ENCODE assay signal across 20 cellular contexts in the genomic region with DNA sequence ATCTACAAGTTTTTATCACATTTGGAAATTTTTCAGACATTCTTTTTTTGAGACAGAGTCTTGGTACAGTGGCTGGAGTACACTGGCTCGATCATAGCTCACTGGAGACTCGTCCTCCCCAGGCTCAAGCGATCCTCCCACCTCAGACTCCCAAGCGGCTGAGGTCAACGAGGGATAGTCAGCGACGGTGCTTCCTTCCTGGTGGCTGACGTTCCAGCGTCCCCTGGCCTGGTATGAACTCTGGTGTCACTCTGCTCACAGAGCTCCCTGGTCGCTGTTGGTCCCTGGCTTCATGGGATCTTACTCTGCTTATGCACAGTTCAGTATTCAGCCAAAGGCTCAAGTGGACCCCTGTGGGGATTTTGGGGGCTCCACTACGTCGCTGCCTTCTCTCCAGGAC. TPM values are rescaled to one million over a fixed set of nuclear protein-coding genes. Genes with fewer than 3 reads are reported as not detected.
DNase-seq lines count a peak whose midpoint lies in the region; ATAC-seq, FAIRE-seq and TF ChIP-seq lines count a peak whose summit lies in the region.
"Had no signal": no experiment of that assay in that cellular context is flagged by ENCODE, and none has a peak within 500 bp of the region (broad histone marks: within the 10 kb centered on the region; RNA-seq: fewer than 3 reads in every experiment).

No MANE protein-coding gene starts in this region.

- H3K4me2 ChIP-seq in HepG2 (ENCODE audit: low read depth, low read length): no peak overlapping the region
- H3K4me2 ChIP-seq: A549; BLaER1 treated with 17β-estradiol and CSF1 and Interleukin-3, amounts not matched to agents 10 nM and 100 nM had no signal

- H3K9me3 ChIP-seq in heart right ventricle (peaks cover 0 to 19% (median 0%) of the 10 kb centered on the region in 11 donors), HepG2 (ENCODE audit: low read length) (no peaks in the 10 kb centered on the region)
- H3K9me3 ChIP-seq: A549, Caco-2 had no signal

- H3K4me1 ChIP-seq in heart right ventricle (peaks cover 10 to 19% (median 15%) of the 10 kb centered on the region in 9 donors), HepG2 (ENCODE audit: insufficient read depth, low read length) (peaks cover 52% of the 10 kb centered on the region)

- in situ Hi-C loops in HepG2 (cut with HindIII; ENCODE audit: extremely low pct_ligation_motif_present, low pct_unique_long_range_greater_than_20kb): no loop called here

- WGBS in heart right ventricle, 2 donors: 63 to 64% methylated on average over 12 of the region's 12 CpGs
- WGBS in HepG2 (ENCODE audit: low lambda C conversion rate): 30% methylated on average over 12 of the region's 12 CpGs

- CTCF ChIA-PET in HepG2 (lab: Yijun Ruan, JAX; ENCODE audit: low intra/inter-chr PET ratio, low total read pairs): interaction anchor here (3.8 to 4.4 kb wide), 2 partner anchors 21 to 32 kb away, joined by 57 to 70 read pairs; no protein-coding TSS in a partner anchor

- no peak for TF ChIP-seq RAD21 in HepG2 (CRISPR knock-in tag; IDR thresholded peaks at IDR 0.05)

- H3K4me3 ChIP-seq in heart right ventricle: no peak overlapping the region
- H3K4me3 ChIP-seq in HepG2 (replicated peaks in 1 of 3; ENCODE audit: insufficient read depth in 1 of 3, low read depth in 2 of 3, low read length in 3 of 3): no peak overlapping the region
- H3K4me3 ChIP-seq: A549; BLaER1 treated with 17β-estradiol and CSF1 and Interleukin-3, amounts not matched to agents 10 nM and 100 nM had no signal

- no peak for ATAC-seq in Right ventricle myocardium inferior
- no peak for ATAC-seq in heart right ventricle
- no peak for ATAC-seq in HepG2
- ATAC-seq in GM21717 (IDR thresholded peaks at IDR 0.05; ENCODE audit: unreplicated experiment): no peak
- no peak for ATAC-seq in HG03354 (IDR thresholded peaks at IDR 0.05; ENCODE audit: poor library complexity, severe bottlenecking, unreplicated experiment)
- ATAC-seq: A549; CD8-positive, alpha-beta T cell had no signal

- no peak for TF ChIP-seq POLR2A in HepG2 (IDR thresholded peaks at IDR 0.05; ENCODE audit: insufficient read depth in 1 of 2, low read depth in 2 of 2, low read length in 2 of 2)

- peaks cover 8% of the 10 kb centered on the region for H3K79me2 ChIP-seq in HepG2 (ENCODE audit: insufficient read depth, low read length)

- TF ChIP-seq EP300 in HepG2 (IDR thresholded peaks at IDR 0.05; ENCODE audit: low read depth in 2 of 2, low read length in 2 of 2) (no peak), HepG2 (CRISPR knock-in tag; IDR thresholded peaks at IDR 0.05; ENCODE audit: borderline replicate concordance) (no peak)

- no peak overlapping the region for H2AFZ ChIP-seq in HepG2 (ENCODE audit: low read length)

- no peak overlapping the region for H3K27ac ChIP-seq in heart right ventricle
- peak overlapping the region; percentile 48 for H3K27ac ChIP-seq in HepG2 (ENCODE audit: extremely low read length, insufficient read depth, low read length)
- H3K27ac ChIP-seq: 22Rv1; A549; BLaER1 treated with 17β-estradiol and CSF1 and Interleukin-3, amounts not matched to agents 10 nM and 100 nM; C4-2B had no signal

- no peaks in the 10 kb centered on the region; the same call in 1 of the 2 replicates for H4K20me1 ChIP-seq in HepG2 (ENCODE audit: insufficient read depth, low read length)

- intact Hi-C loops in Right ventricle myocardium inferior (cut with DNase I) (no loop called here), heart right ventricle (cut with DNase I) (loop anchor here in 1 of 10 donors (10.0 kb wide), 1 partner anchor 274 kb away; no protein-coding TSS in a partner anchor), HepG2 (cut with micrococcal nuclease; ENCODE audit: unreplicated experiment) (loop anchor here (5.0 kb wide), 1 partner anchor 171 kb away; no protein-coding TSS in a partner anchor)

- POLR2A ChIA-PET in HepG2 (lab: Yijun Ruan, JAX): no interaction called here

- H3K9ac ChIP-seq in HepG2 (ENCODE audit: insufficient read depth, low read depth, low read length): no peak overlapping the region
- H3K9ac ChIP-seq: BLaER1 treated with 17β-estradiol and CSF1 and Interleukin-3, amounts not matched to agents 10 nM and 100 nM had no signal

- H3K36me3 ChIP-seq in heart right ventricle (no peaks in the 10 kb centered on the region), HepG2 (replicated peaks in 1 of 2; ENCODE audit: control insufficient read depth in 1 of 2, insufficient read depth in 2 of 2, low read length in 2 of 2) (no peaks in the 10 kb centered on the region)
- H3K36me3 ChIP-seq: BLaER1 treated with 17β-estradiol and CSF1 and Interleukin-3, amounts not matched to agents 10 nM and 100 nM had no signal

- TF ChIP-seq CTCF in heart right ventricle (IDR thresholded peaks at IDR 0.05) (no peak), HepG2 (CRISPR knock-in tag; IDR thresholded peaks at IDR 0.05) (no peak)

- H3K27me3 ChIP-seq in heart right ventricle (peaks cover 3 to 46% (median 25%) of the 10 kb centered on the region in 7 donors), HepG2 (ENCODE audit: control insufficient read depth in 1 of 2, insufficient read depth in 2 of 2, low read length in 2 of 2) (no peaks in the 10 kb centered on the region)

- no TSS peak for BruUV-seq in HepG2 (replicated peaks; lab: Mats Ljungman, UMichigan)

- FAIRE-seq in HepG2 (lab: Jason Lieb, UNC): no peak
- FAIRE-seq: A549, D721Med, G401.6, GM12891, GM19239 had no signal

- DNase-seq in Right ventricle myocardium inferior (ENCODE audit: missing footprints): peak; percentile 17
- no peak for DNase-seq in heart right ventricle
- DNase-seq in HepG2 (ENCODE audit: low spot score): no peak
- DNase-seq: AML-193; Caco-2; Calu3; CD4-positive, alpha-beta T cell; CD8-positive, alpha-beta T cell; DMS79 treated with DMSO at 0.1 percent for 48 hours; GF-D8 had no signal

TF ChIP-seq in HepG2, 621 proteins besides CTCF, POLR2A, EP300 and RAD21 (continues in another document):
- no peak for TF ChIP-seq MED13 (CRISPR knock-in tag; IDR thresholded peaks at IDR 0.05)
- TF ChIP-seq, protein P1, sequence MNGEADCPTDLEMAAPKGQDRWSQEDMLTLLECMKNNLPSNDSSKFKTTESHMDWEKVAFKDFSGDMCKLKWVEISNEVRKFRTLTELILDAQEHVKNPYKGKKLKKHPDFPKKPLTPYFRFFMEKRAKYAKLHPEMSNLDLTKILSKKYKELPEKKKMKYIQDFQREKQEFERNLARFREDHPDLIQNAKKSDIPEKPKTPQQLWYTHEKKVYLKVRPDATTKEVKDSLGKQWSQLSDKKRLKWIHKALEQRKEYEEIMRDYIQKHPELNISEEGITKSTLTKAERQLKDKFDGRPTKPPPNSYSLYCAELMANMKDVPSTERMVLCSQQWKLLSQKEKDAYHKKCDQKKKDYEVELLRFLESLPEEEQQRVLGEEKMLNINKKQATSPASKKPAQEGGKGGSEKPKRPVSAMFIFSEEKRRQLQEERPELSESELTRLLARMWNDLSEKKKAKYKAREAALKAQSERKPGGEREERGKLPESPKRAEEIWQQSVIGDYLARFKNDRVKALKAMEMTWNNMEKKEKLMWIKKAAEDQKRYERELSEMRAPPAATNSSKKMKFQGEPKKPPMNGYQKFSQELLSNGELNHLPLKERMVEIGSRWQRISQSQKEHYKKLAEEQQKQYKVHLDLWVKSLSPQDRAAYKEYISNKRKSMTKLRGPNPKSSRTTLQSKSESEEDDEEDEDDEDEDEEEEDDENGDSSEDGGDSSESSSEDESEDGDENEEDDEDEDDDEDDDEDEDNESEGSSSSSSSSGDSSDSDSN (CRISPR knock-in tag; IDR thresholded peaks at IDR 0.05): peak; percentile 60
- no peak for TF ChIP-seq ZNF777 (CRISPR knock-in tag; IDR thresholded peaks at IDR 0.05)
- no peak for TF ChIP-seq KDM5A (IDR thresholded peaks at IDR 0.05; ENCODE audit: borderline replicate concordance, low read length)
- TF ChIP-seq PAX8 (CRISPR knock-in tag; IDR thresholded peaks at IDR 0.05; ENCODE audit: borderline replicate concordance): no peak
- TF ChIP-seq AHR (CRISPR knock-in tag; IDR thresholded peaks at IDR 0.05): no peak
- no peak for TF ChIP-seq RORA (CRISPR knock-in tag; IDR thresholded peaks at IDR 0.05)
- no peak for TF ChIP-seq ETV6 (CRISPR knock-in tag; conservative IDR thresholded peaks at IDR 0.05)
- no peak for TF ChIP-seq MIER3 (CRISPR knock-in tag; IDR thresholded peaks at IDR 0.05; ENCODE audit: borderline replicate concordance)

RNA-seq across cellular contexts. Expression of a gene that starts 3.5 kb away (rescaled TPM):
- total RNA-seq in Right ventricle myocardium inferior (1.4 TPM), heart right ventricle (1 to 10 TPM in 1 of 10 donors, under 1 TPM in 9; 0.17 to 1.1 (median 0.35) TPM), HepG2 (2016; rRNA removed; fragmentation: Illumina TruSeq; extraction: Trizol) (15.9 and 20.3 TPM in 2 replicates)
- polyA plus RNA-seq in heart right ventricle (1 to 10 TPM in 1 of 2 donors, under 1 TPM in 1; 0.62 to 1.1 TPM), HepG2 (2011; rRNA removed) (39.9 and 59.7 TPM in 2 replicates)
- total RNA-seq in HepG2 (2016; cell fraction: cytosol; rRNA removed; fragmentation: Illumina TruSeq; extraction: Trizol; ENCODE audit: low read depth): 6.0 and 6.6 TPM in 2 replicates
- total RNA-seq in HepG2 (2016; cell fraction: insoluble cytoplasmic fraction; rRNA removed; fragmentation: Illumina TruSeq; extraction: Trizol): 14.5 and 24.2 TPM in 2 replicates
- total RNA-seq in HepG2 (2016; cell fraction: membrane; rRNA removed; fragmentation: Illumina TruSeq; extraction: Trizol): 7.4 and 7.6 TPM in 2 replicates
- total RNA-seq in HepG2 (2016; cell fraction: nucleus; rRNA removed; fragmentation: Illumina TruSeq; extraction: Trizol): 21.4 and 22.0 TPM in 2 replicates
- polyA plus RNA-seq in HepG2 (2011; cell fraction: cytosol; rRNA removed): 23.3 and 35.8 TPM in 2 replicates
- polyA plus RNA-seq in HepG2 (2011; cell fraction: nucleus; rRNA removed): 382 and 454 TPM in 2 replicates
- polyA plus RNA-seq in HepG2 (2012): 19.7 and 28.0 TPM in 2 replicates
- 2.5 and 2.8 TPM in 2 replicates for polyA plus RNA-seq in HepG2 (2016; cell fraction: cytosol; fragmentation: Illumina TruSeq; extraction: Trizol; ENCODE audit: low read depth)
- 12.5 and 17.8 TPM in 2 replicates for polyA plus RNA-seq in HepG2 (2016; cell fraction: insoluble cytoplasmic fraction; fragmentation: Illumina TruSeq; extraction: Trizol; ENCODE audit: low read depth)
- polyA plus RNA-seq in HepG2 (2016; cell fraction: membrane; fragmentation: Illumina TruSeq; extraction: Trizol; ENCODE audit: low read depth): 4.2 and 4.8 TPM in 2 replicates
- 58.7 and 59.2 TPM in 2 replicates for polyA plus RNA-seq in HepG2 (2016; cell fraction: nucleus; fragmentation: Illumina TruSeq; extraction: Trizol; ENCODE audit: insufficient read depth, low read depth)
- polyA minus RNA-seq in HepG2 (2011; rRNA and poly(A)+ RNA removed; ENCODE audit: low replicate concordance): 30.5 and 69.1 TPM in 2 replicates
- 13.4 and 17.4 TPM in 2 replicates for polyA minus RNA-seq in HepG2 (2011; cell fraction: cytosol; rRNA and poly(A)+ RNA removed)
- polyA minus RNA-seq in HepG2 (2011; cell fraction: nucleus; rRNA and poly(A)+ RNA removed): 38.4 and 41.6 TPM in 2 replicates
- total RNA-seq: CD8-positive, alpha-beta T cell had no signal
